ENCODE assay signal across 1 cellular context in the genomic region with DNA sequence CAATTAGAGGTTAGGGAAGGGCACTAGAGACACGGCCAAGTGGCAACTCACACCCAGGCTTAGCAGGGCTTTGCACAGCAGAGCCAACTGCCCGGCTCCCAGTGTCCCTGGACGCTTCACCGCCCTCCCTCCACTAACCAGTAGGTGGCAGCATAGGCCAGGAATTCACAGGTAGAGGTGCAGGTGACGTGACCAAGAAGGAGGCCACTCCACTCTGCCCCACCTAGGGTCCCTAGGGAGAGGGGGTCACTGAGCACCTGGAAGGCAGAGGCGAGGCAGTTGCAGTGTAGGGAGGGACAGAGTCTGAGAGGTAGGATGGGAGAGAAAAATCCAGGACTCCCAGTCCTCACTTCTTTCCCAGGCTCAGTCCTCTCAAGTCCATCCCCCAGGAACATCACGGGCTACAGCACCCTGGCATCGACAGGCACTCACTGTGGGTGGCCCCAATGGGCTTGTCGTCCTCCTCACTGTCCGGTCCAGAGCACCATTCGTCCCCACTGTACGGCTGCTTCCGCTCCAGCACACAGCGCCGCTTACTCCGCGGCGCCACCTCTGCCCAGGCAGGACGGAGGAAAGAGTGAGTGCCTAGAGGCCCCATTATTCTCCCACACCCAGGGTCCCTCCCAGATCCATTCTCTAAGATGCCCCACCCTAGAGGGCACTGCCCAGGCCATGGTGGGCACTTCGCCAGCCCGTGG.
A peak's percentile ranks its signal among the peaks of the same experiment; 100 is the strongest.
TF ChIP-seq lines count a peak whose summit lies in the region.

No MANE protein-coding gene starts in this region.

TF ChIP-seq in GM12878, 131 proteins besides CTCF, POLR2A, EP300 and RAD21 (continued from another document and continues in another):
- no peak for TF ChIP-seq ZBTB11 (CRISPR knock-in tag; IDR thresholded peaks at IDR 0.05)
- TF ChIP-seq STAT1 (conservative IDR thresholded peaks at IDR 0.05) = no peak
- TF ChIP-seq GABPA (IDR thresholded peaks at IDR 0.05; ENCODE audit: low read depth) = no peak
- no peak for TF ChIP-seq CBX3 (IDR thresholded peaks at IDR 0.05; ENCODE audit: borderline replicate concordance, low read depth)
- TF ChIP-seq, protein P1, sequence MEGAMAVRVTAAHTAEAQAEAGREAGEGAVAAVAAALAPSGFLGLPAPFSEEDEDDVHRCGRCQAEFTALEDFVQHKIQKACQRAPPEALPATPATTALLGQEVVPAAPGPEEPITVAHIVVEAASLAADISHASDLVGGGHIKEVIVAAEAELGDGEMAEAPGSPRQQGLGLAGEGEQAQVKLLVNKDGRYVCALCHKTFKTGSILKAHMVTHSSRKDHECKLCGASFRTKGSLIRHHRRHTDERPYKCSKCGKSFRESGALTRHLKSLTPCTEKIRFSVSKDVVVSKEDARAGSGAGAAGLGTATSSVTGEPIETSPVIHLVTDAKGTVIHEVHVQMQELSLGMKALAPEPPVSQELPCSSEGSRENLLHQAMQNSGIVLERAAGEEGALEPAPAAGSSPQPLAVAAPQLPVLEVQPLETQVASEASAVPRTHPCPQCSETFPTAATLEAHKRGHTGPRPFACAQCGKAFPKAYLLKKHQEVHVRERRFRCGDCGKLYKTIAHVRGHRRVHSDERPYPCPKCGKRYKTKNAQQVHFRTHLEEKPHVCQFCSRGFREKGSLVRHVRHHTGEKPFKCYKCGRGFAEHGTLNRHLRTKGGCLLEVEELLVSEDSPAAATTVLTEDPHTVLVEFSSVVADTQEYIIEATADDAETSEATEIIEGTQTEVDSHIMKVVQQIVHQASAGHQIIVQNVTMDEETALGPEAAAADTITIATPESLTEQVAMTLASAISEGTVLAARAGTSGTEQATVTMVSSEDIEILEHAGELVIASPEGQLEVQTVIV (IDR thresholded peaks at IDR 0.05; ENCODE audit: borderline replicate concordance, partially characterized antibody) = no peak
- no peak for TF ChIP-seq HDAC2 (IDR thresholded peaks at IDR 0.05)
- TF ChIP-seq, protein P2, sequence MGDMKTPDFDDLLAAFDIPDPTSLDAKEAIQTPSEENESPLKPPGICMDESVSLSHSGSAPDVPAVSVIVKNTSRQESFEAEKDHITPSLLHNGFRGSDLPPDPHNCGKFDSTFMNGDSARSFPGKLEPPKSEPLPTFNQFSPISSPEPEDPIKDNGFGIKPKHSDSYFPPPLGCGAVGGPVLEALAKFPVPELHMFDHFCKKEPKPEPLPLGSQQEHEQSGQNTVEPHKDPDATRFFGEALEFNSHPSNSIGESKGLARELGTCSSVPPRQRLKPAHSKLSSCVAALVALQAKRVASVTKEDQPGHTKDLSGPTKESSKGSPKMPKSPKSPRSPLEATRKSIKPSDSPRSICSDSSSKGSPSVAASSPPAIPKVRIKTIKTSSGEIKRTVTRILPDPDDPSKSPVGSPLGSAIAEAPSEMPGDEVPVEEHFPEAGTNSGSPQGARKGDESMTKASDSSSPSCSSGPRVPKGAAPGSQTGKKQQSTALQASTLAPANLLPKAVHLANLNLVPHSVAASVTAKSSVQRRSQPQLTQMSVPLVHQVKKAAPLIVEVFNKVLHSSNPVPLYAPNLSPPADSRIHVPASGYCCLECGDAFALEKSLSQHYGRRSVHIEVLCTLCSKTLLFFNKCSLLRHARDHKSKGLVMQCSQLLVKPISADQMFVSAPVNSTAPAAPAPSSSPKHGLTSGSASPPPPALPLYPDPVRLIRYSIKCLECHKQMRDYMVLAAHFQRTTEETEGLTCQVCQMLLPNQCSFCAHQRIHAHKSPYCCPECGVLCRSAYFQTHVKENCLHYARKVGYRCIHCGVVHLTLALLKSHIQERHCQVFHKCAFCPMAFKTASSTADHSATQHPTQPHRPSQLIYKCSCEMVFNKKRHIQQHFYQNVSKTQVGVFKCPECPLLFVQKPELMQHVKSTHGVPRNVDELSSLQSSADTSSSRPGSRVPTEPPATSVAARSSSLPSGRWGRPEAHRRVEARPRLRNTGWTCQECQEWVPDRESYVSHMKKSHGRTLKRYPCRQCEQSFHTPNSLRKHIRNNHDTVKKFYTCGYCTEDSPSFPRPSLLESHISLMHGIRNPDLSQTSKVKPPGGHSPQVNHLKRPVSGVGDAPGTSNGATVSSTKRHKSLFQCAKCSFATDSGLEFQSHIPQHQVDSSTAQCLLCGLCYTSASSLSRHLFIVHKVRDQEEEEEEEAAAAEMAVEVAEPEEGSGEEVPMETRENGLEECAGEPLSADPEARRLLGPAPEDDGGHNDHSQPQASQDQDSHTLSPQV (IDR thresholded peaks at IDR 0.05) = no peak
- TF ChIP-seq ATF3 (IDR thresholded peaks at IDR 0.05; ENCODE audit: borderline replicate concordance, extremely low read depth, low read depth, low read length) = no peak
- TF ChIP-seq IRF4 (IDR thresholded peaks at IDR 0.05; ENCODE audit: low read depth, low read length) = no peak
- TF ChIP-seq SRF (IDR thresholded peaks at IDR 0.05; ENCODE audit: low read depth in 2 of 2, low read length in 2 of 2) = no peak
- peak; percentile 54; the same call in 1 of the 2 replicates for TF ChIP-seq YY1 (IDR thresholded peaks at IDR 0.05; ENCODE audit: low read depth, low read length)
- 0 out of 2 replicates have a peak, but pooled peaks have one; percentile 34 for TF ChIP-seq PAX5 (IDR thresholded peaks at IDR 0.05; ENCODE audit: borderline replicate concordance, low read depth, low read length)
- TF ChIP-seq EZH2 (IDR thresholded peaks at IDR 0.05; ENCODE audit: borderline replicate concordance, control insufficient read depth, low read depth, low read length) = no peak
- TF ChIP-seq ZSCAN29 (IDR thresholded peaks at IDR 0.05) = no peak
- TF ChIP-seq IKZF1 (conservative IDR thresholded peaks at IDR 0.05) = peak; percentile 64; the same call in 1 of the 2 replicates
- no peak for TF ChIP-seq ZZZ3 (IDR thresholded peaks at IDR 0.05; ENCODE audit: control insufficient read depth, insufficient read length, low read depth)
- TF ChIP-seq SUPT20H (IDR thresholded peaks at IDR 0.05; ENCODE audit: borderline replicate concordance, control insufficient read depth, low read depth, low read length) = no peak
- TF ChIP-seq NR2F1 (conservative IDR thresholded peaks at IDR 0.05) = 0 out of 2 replicates have a peak, but pooled peaks have one; percentile 28
- no peak for TF ChIP-seq RFX5 (IDR thresholded peaks at IDR 0.05; ENCODE audit: low read depth, low read length)
- TF ChIP-seq NRF1 (conservative IDR thresholded peaks at IDR 0.05; ENCODE audit: low read depth, low read length) = no peak; the same call in 1 of the 2 replicates
- no peak for TF ChIP-seq SMAD5 (IDR thresholded peaks at IDR 0.05; ENCODE audit: low read depth)
- TF ChIP-seq ASH2L (IDR thresholded peaks at IDR 0.05; ENCODE audit: borderline replicate concordance, low read depth) = no peak
- TF ChIP-seq, protein P3, sequence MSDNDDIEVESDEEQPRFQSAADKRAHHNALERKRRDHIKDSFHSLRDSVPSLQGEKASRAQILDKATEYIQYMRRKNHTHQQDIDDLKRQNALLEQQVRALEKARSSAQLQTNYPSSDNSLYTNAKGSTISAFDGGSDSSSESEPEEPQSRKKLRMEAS (IDR thresholded peaks at IDR 0.05; ENCODE audit: low read depth, low read length) = no peak
- no peak for TF ChIP-seq NR2C2 (IDR thresholded peaks at IDR 0.05; ENCODE audit: borderline replicate concordance, control insufficient read depth, insufficient read length, low read depth)
- TF ChIP-seq PAX8 (IDR thresholded peaks at IDR 0.05) = no peak
- no peak for TF ChIP-seq SPI1 (IDR thresholded peaks at IDR 0.05; ENCODE audit: borderline replicate concordance, insufficient read depth, low read depth, low read length)
- no peak for TF ChIP-seq MEF2A (IDR thresholded peaks at IDR 0.05; ENCODE audit: insufficient read depth, low read depth, low read length)
- TF ChIP-seq KLF5 (IDR thresholded peaks at IDR 0.05; ENCODE audit: partially characterized antibody) = no peak
- TF ChIP-seq KAT2A (conservative IDR thresholded peaks at IDR 0.05; ENCODE audit: control insufficient read depth, low read depth, low read length) = no peak
- TF ChIP-seq SIX5 (IDR thresholded peaks at IDR 0.05; ENCODE audit: low read depth, low read length, severe bottlenecking) = no peak
- no peak for TF ChIP-seq NR2C1 (IDR thresholded peaks at IDR 0.05)
- TF ChIP-seq, protein P4, sequence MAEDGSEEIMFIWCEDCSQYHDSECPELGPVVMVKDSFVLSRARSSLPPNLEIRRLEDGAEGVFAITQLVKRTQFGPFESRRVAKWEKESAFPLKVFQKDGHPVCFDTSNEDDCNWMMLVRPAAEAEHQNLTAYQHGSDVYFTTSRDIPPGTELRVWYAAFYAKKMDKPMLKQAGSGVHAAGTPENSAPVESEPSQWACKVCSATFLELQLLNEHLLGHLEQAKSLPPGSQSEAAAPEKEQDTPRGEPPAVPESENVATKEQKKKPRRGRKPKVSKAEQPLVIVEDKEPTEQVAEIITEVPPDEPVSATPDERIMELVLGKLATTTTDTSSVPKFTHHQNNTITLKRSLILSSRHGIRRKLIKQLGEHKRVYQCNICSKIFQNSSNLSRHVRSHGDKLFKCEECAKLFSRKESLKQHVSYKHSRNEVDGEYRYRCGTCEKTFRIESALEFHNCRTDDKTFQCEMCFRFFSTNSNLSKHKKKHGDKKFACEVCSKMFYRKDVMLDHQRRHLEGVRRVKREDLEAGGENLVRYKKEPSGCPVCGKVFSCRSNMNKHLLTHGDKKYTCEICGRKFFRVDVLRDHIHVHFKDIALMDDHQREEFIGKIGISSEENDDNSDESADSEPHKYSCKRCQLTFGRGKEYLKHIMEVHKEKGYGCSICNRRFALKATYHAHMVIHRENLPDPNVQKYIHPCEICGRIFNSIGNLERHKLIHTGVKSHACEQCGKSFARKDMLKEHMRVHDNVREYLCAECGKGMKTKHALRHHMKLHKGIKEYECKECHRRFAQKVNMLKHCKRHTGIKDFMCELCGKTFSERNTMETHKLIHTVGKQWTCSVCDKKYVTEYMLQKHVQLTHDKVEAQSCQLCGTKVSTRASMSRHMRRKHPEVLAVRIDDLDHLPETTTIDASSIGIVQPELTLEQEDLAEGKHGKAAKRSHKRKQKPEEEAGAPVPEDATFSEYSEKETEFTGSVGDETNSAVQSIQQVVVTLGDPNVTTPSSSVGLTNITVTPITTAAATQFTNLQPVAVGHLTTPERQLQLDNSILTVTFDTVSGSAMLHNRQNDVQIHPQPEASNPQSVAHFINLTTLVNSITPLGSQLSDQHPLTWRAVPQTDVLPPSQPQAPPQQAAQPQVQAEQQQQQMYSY (CRISPR knock-in tag; IDR thresholded peaks at IDR 0.05) = no peak
- TF ChIP-seq MXI1 (IDR thresholded peaks at IDR 0.05; ENCODE audit: low read depth, low read length) = no peak
- no peak for TF ChIP-seq NFIC (IDR thresholded peaks at IDR 0.05; ENCODE audit: low read depth, low read length)
- no peak for TF ChIP-seq SMAD1 (IDR thresholded peaks at IDR 0.05; ENCODE audit: low read depth, partially characterized antibody)
- no peak for TF ChIP-seq WRNIP1 (IDR thresholded peaks at IDR 0.05; ENCODE audit: borderline replicate concordance, low read depth, low read length)
- peak; percentile 97 for TF ChIP-seq SMC3 (IDR thresholded peaks at IDR 0.05; ENCODE audit: borderline replicate concordance, low read length)
- TF ChIP-seq CREB1 (IDR thresholded peaks at IDR 0.05; ENCODE audit: low read depth) = peak; percentile 57; the same call in 1 of the 2 replicates
- TF ChIP-seq CHD4 (IDR thresholded peaks at IDR 0.05) = no peak
- no peak for TF ChIP-seq MYB (IDR thresholded peaks at IDR 0.05; ENCODE audit: borderline replicate concordance, low read depth, low read length)
- no peak for TF ChIP-seq NFYA (IDR thresholded peaks at IDR 0.05; ENCODE audit: borderline replicate concordance, low read depth, low read length)
- no peak for TF ChIP-seq POLR2AphosphoS2 (IDR thresholded peaks at IDR 0.05; ENCODE audit: low read depth, low read length)
- TF ChIP-seq, protein P5, sequence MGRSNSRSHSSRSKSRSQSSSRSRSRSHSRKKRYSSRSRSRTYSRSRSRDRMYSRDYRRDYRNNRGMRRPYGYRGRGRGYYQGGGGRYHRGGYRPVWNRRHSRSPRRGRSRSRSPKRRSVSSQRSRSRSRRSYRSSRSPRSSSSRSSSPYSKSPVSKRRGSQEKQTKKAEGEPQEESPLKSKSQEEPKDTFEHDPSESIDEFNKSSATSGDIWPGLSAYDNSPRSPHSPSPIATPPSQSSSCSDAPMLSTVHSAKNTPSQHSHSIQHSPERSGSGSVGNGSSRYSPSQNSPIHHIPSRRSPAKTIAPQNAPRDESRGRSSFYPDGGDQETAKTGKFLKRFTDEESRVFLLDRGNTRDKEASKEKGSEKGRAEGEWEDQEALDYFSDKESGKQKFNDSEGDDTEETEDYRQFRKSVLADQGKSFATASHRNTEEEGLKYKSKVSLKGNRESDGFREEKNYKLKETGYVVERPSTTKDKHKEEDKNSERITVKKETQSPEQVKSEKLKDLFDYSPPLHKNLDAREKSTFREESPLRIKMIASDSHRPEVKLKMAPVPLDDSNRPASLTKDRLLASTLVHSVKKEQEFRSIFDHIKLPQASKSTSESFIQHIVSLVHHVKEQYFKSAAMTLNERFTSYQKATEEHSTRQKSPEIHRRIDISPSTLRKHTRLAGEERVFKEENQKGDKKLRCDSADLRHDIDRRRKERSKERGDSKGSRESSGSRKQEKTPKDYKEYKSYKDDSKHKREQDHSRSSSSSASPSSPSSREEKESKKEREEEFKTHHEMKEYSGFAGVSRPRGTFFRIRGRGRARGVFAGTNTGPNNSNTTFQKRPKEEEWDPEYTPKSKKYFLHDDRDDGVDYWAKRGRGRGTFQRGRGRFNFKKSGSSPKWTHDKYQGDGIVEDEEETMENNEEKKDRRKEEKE (IDR thresholded peaks at IDR 0.05) = no peak
